1 cellular context compared by ENCODE assay signal in the genomic region with DNA sequence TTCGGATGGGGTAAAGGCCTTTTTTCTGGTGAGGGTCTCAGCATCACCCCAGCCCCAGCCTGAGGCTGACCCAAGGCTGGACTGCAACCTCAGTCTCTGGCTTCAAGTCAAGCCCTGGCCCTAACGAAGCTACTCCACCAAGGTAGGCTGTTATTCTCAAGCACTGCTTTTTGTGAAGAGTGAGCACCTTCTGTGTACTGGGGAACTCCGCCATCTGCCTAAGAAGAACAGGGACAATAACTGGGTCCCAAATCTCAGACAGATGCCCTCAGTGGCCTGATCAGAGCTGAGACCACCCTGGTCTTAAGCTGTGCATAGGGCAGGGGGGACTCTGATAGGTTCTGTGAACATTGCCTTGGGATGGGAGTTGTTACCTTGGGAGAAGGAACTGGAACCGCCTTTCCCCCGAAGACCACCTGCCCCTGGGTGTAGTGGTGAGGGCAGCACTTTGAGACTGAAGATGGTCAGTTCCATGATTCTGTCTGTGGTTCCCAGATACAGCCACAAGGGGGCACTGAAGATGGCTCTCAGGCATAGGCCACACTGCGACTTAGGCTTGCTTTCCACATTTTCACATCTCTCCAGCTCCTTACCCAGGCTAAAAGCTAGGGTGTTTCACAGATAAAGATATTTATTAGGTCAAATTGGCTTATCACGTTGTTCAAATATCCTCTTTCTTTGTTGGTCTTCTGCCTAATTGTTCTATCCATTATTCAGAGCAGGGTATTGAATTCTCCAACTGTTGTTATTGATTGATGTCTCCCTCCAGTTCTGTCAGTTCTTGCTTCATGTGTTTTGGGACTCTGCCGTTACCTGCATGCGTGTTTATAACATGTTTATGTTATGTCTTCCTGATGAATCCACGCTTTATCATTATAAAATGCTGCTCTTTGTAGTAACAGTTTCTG.
TF ChIP-seq lines count a peak whose summit lies in the region.

No MANE protein-coding gene starts in this region.

TF ChIP-seq in K562, 482 proteins besides CTCF, POLR2A, EP300 and RAD21 (continued from another document):
- TF ChIP-seq, protein P1, sequence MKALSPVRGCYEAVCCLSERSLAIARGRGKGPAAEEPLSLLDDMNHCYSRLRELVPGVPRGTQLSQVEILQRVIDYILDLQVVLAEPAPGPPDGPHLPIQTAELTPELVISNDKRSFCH (CRISPR knock-in tag; IDR thresholded peaks at IDR 0.05) = no peak
- TF ChIP-seq, protein P1 (tag; IDR thresholded peaks at IDR 0.05) = no peak
- TF ChIP-seq, protein P2, sequence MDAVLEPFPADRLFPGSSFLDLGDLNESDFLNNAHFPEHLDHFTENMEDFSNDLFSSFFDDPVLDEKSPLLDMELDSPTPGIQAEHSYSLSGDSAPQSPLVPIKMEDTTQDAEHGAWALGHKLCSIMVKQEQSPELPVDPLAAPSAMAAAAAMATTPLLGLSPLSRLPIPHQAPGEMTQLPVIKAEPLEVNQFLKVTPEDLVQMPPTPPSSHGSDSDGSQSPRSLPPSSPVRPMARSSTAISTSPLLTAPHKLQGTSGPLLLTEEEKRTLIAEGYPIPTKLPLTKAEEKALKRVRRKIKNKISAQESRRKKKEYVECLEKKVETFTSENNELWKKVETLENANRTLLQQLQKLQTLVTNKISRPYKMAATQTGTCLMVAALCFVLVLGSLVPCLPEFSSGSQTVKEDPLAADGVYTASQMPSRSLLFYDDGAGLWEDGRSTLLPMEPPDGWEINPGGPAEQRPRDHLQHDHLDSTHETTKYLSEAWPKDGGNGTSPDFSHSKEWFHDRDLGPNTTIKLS (IDR thresholded peaks at IDR 0.05; ENCODE audit: borderline replicate concordance, low read depth) = no peak
- TF ChIP-seq STAG1 (CRISPR knock-in tag; IDR thresholded peaks at IDR 0.05; ENCODE audit: borderline replicate concordance) (peak; percentile 69; the same call in 1 of the 2 replicates), SIN3A (IDR thresholded peaks at IDR 0.05; ENCODE audit: borderline replicate concordance in 2 of 2, control insufficient read depth in 1 of 2, low read depth in 2 of 2, low read length in 2 of 2) (no peak), ARNT (IDR thresholded peaks at IDR 0.05) (0 out of 4 replicates have a peak, but pooled peaks of 1 of the 2 experiments have one; percentile 48), SMC3 (conservative IDR thresholded peaks at IDR 0.05; ENCODE audit: insufficient read depth, low read depth, low read length) (peak; percentile 81), ZBTB7A (IDR thresholded peaks at IDR 0.05; ENCODE audit: borderline replicate concordance, control insufficient read depth, low read depth, low read length) (no peak), ZNF354B (CRISPR knock-in tag; IDR thresholded peaks at IDR 0.05) (no peak), ZKSCAN3 (CRISPR knock-in tag; IDR thresholded peaks at IDR 0.05) (no peak), RFX5 (IDR thresholded peaks at IDR 0.05; ENCODE audit: low read depth, low read length) (no peak), ZNF444 (CRISPR knock-in tag; IDR thresholded peaks at IDR 0.05) (0 out of 2 replicates have a peak, but pooled peaks have one; percentile 32), ELK1 (CRISPR knock-in tag; IDR thresholded peaks at IDR 0.05) (no peak), HDAC3 (IDR thresholded peaks at IDR 0.05; ENCODE audit: borderline replicate concordance, partially characterized antibody) (no peak), FOXP1 (CRISPR knock-in tag; IDR thresholded peaks at IDR 0.05) (no peak), CTCFL (IDR thresholded peaks at IDR 0.05; ENCODE audit: borderline replicate concordance, insufficient read depth, low read depth, low read length, poor library complexity, severe bottlenecking) (peak; percentile 27), CEBPB (tag; IDR thresholded peaks at IDR 0.05) (no peak), TCF7 (IDR thresholded peaks at IDR 0.05; ENCODE audit: borderline replicate concordance) (no peak), YY1 (IDR thresholded peaks at IDR 0.05; ENCODE audit: borderline replicate concordance in 1 of 3, control insufficient read depth in 1 of 3, extremely low read depth in 1 of 3, insufficient read depth in 3 of 3, insufficient read length in 1 of 3, insufficient replicate concordance in 2 of 3, low read depth in 1 of 3, low read length in 2 of 3) (peak in 1 of 3 experiments; percentile 8), TEAD1 (CRISPR knock-in tag; IDR thresholded peaks at IDR 0.05) (0 out of 4 replicates have a peak, but pooled peaks of 1 of the 2 experiments have one; percentile 13), ZBTB2 (IDR thresholded peaks at IDR 0.05) (no peak), POLR2AphosphoS2 (IDR thresholded peaks at IDR 0.05; ENCODE audit: low read length) (no peak), STAT5B (CRISPR knock-in tag; IDR thresholded peaks at IDR 0.05) (no peak), ZNF174 (CRISPR knock-in tag; IDR thresholded peaks at IDR 0.05) (no peak), ZBTB17 (CRISPR knock-in tag; IDR thresholded peaks at IDR 0.05) (no peak), SNRNP70 (optimal IDR thresholded peaks at IDR 0.05; ENCODE audit: low read depth, low read length) (no peak)
- TF ChIP-seq, protein P3, sequence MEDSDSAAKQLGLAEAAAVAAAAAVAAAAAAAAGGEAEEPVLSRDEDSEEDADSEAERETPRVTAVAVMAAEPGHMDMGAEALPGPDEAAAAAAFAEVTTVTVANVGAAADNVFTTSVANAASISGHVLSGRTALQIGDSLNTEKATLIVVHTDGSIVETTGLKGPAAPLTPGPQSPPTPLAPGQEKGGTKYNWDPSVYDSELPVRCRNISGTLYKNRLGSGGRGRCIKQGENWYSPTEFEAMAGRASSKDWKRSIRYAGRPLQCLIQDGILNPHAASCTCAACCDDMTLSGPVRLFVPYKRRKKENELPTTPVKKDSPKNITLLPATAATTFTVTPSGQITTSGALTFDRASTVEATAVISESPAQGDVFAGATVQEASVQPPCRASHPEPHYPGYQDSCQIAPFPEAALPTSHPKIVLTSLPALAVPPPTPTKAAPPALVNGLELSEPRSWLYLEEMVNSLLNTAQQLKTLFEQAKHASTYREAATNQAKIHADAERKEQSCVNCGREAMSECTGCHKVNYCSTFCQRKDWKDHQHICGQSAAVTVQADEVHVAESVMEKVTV (CRISPR knock-in tag; IDR thresholded peaks at IDR 0.05) = peak; percentile 86
- TF ChIP-seq, protein P4, sequence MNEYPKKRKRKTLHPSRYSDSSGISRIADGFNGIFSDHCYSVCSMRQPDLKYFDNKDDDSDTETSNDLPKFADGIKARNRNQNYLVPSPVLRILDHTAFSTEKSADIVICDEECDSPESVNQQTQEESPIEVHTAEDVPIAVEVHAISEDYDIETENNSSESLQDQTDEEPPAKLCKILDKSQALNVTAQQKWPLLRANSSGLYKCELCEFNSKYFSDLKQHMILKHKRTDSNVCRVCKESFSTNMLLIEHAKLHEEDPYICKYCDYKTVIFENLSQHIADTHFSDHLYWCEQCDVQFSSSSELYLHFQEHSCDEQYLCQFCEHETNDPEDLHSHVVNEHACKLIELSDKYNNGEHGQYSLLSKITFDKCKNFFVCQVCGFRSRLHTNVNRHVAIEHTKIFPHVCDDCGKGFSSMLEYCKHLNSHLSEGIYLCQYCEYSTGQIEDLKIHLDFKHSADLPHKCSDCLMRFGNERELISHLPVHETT (CRISPR knock-in tag; conservative IDR thresholded peaks at IDR 0.05 in 1 of 2, IDR thresholded peaks at IDR 0.05 in 1 of 2) = no peak
- TF ChIP-seq, protein P5, sequence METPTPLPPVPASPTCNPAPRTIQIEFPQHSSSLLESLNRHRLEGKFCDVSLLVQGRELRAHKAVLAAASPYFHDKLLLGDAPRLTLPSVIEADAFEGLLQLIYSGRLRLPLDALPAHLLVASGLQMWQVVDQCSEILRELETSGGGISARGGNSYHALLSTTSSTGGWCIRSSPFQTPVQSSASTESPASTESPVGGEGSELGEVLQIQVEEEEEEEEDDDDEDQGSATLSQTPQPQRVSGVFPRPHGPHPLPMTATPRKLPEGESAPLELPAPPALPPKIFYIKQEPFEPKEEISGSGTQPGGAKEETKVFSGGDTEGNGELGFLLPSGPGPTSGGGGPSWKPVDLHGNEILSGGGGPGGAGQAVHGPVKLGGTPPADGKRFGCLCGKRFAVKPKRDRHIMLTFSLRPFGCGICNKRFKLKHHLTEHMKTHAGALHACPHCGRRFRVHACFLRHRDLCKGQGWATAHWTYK (CRISPR knock-in tag; IDR thresholded peaks at IDR 0.05) = peak; percentile 36; the same call in 1 of the 2 replicates
- TF ChIP-seq, protein P6, sequence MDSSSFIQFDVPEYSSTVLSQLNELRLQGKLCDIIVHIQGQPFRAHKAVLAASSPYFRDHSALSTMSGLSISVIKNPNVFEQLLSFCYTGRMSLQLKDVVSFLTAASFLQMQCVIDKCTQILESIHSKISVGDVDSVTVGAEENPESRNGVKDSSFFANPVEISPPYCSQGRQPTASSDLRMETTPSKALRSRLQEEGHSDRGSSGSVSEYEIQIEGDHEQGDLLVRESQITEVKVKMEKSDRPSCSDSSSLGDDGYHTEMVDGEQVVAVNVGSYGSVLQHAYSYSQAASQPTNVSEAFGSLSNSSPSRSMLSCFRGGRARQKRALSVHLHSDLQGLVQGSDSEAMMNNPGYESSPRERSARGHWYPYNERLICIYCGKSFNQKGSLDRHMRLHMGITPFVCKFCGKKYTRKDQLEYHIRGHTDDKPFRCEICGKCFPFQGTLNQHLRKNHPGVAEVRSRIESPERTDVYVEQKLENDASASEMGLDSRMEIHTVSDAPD (CRISPR knock-in tag; IDR thresholded peaks at IDR 0.05) = no peak
- TF ChIP-seq, protein P7, sequence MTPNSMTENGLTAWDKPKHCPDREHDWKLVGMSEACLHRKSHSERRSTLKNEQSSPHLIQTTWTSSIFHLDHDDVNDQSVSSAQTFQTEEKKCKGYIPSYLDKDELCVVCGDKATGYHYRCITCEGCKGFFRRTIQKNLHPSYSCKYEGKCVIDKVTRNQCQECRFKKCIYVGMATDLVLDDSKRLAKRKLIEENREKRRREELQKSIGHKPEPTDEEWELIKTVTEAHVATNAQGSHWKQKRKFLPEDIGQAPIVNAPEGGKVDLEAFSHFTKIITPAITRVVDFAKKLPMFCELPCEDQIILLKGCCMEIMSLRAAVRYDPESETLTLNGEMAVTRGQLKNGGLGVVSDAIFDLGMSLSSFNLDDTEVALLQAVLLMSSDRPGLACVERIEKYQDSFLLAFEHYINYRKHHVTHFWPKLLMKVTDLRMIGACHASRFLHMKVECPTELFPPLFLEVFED (CRISPR knock-in tag; conservative IDR thresholded peaks at IDR 0.05) = 0 out of 2 replicates have a peak, but pooled peaks have one; percentile 18
- TF ChIP-seq, protein P8, sequence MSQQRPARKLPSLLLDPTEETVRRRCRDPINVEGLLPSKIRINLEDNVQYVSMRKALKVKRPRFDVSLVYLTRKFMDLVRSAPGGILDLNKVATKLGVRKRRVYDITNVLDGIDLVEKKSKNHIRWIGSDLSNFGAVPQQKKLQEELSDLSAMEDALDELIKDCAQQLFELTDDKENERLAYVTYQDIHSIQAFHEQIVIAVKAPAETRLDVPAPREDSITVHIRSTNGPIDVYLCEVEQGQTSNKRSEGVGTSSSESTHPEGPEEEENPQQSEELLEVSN (IDR thresholded peaks at IDR 0.05; ENCODE audit: borderline replicate concordance in 1 of 2, extremely low read depth in 1 of 2, insufficient read depth in 1 of 2, insufficient read length in 1 of 2, low read depth in 1 of 2, low read length in 1 of 2, poor library complexity in 1 of 2, severe bottlenecking in 1 of 2) = no peak
